8 cellular contexts compared by ENCODE assay signal in genomic region chr11:5808500-5809121, GRCh38. TPM values are rescaled to one million over a fixed set of nuclear protein-coding genes. Genes with fewer than 3 reads are reported as not detected.
A peak's percentile ranks its signal among the peaks of the same experiment; 100 is the strongest.
DNase-seq lines count a peak whose midpoint lies in the region; ATAC-seq, FAIRE-seq and TF ChIP-seq lines count a peak whose summit lies in the region.

Gene OR52N2 (plus strand): TSS chr11:5808924. CDS start chr11:5820336, 11,412 bp downstream.

- dilution Hi-C loops in IMR-90 (cut with HindIII; ENCODE audit: low sequenced_read_pairs, unreplicated experiment) = no loop called here

- TF ChIP-seq POLR2A in IMR-90 (IDR thresholded peaks at IDR 0.05; ENCODE audit: low read depth, low read length) = no peak

- H3F3A ChIP-seq in SK-N-SH (replicated peaks; ENCODE audit: insufficient read depth) = no peaks in the 10 kb centered on the region

- WGBS in IMR-90 (ENCODE audit: extremely low coverage in 2 of 2, insufficient read length in 1 of 2), 2 experiments = 15% methylated on average over 10 of the region's 24 CpGs; no CpG with 5 or more reads in 1 of the 2 experiments
- under 1% methylated on average over 21 of the region's 24 CpGs for WGBS in SK-N-SH (ENCODE audit: low lambda C conversion rate)
- WGBS in psoas muscle, 3 donors = 7 to 9% (median 8%) methylated on average over 24 of the region's 24 CpGs

- H2BK5ac ChIP-seq in IMR-90 (ENCODE audit: low read depth, low read length, poor library complexity, severe bottlenecking) = no peak within 1 kb of the TSS

- POLR2A ChIA-PET in IMR-90 (lab: Charles Lee; ENCODE audit: unreplicated experiment) (no interaction called here), SK-N-SH (lab: Yijun Ruan, JAX) (no interaction called here)

- H3K9me3 ChIP-seq in IMR-90 (ENCODE audit: control insufficient read depth, insufficient read depth, low read length) (no peaks in the 10 kb centered on the region), SK-N-SH (no peaks in the 10 kb centered on the region), left ventricle myocardium inferior (replicated peaks) (peaks cover 7% of the 10 kb centered on the region), psoas muscle (no peaks in the 10 kb centered on the region)

- H4K91ac ChIP-seq in IMR-90 (ENCODE audit: insufficient read depth, low read depth, low read length) = no peak within 1 kb of the TSS

- intact Hi-C loops in IMR-90 (cut with micrococcal nuclease) = loop anchor here (1.0 to 10.0 kb wide), 9 partner anchors 124 to 1624 kb away; partner anchors contain the start of gene TRIM5
- intact Hi-C loops in left ventricle myocardium inferior (cut with micrococcal nuclease) = loop anchor here (5.0 kb wide), 1 partner anchor 336 kb away; no protein-coding TSS in a partner anchor
- intact Hi-C loops in psoas muscle (cut with DNase I) = loop anchor here (2.0 to 10.0 kb wide), 5 partner anchors 211 to 686 kb away; partner anchors contain the start of gene TRIM6 (in 1 of the 2)

- H3K9me2 ChIP-seq in SK-N-SH = no peaks in the 10 kb centered on the region

- H3K23ac ChIP-seq in IMR-90 (ENCODE audit: low read depth, low read length) = no peak within 1 kb of the TSS

- H3K4me2 ChIP-seq in IMR-90 (ENCODE audit: low read depth, low read length) = peak within 1 kb of the TSS; percentile 90
- H3K4me2 ChIP-seq in SK-N-SH = peak within 1 kb of the TSS; percentile 84

- H2BK120ac ChIP-seq in IMR-90 (ENCODE audit: low read depth, low read length) = no peak within 1 kb of the TSS

- H3K4me3 ChIP-seq in IMR-90 (ENCODE audit: insufficient read depth, low read depth, low read length) (peak within 1 kb of the TSS; percentile 45), SK-N-SH (ENCODE audit: low read depth in 2 of 2, low read length in 1 of 2) (peak within 1 kb of the TSS; percentile 39 to 68), left ventricle myocardium inferior (peak within 1 kb of the TSS; percentile 67), psoas muscle (peak within 1 kb of the TSS; percentile 58)

- TF ChIP-seq CTCF in IMR-90 (conservative IDR thresholded peaks at IDR 0.05; ENCODE audit: low read depth, low read length) = peak; percentile 89
- peak; percentile 84 for TF ChIP-seq CTCF in SK-N-SH (IDR thresholded peaks at IDR 0.05)
- peak; percentile 84 for TF ChIP-seq CTCF in left ventricle myocardium inferior (IDR thresholded peaks at IDR 0.05; ENCODE audit: borderline replicate concordance)
- TF ChIP-seq CTCF in psoas muscle (IDR thresholded peaks at IDR 0.05) = peak; percentile 64

- H3K9me1 ChIP-seq in IMR-90 (ENCODE audit: insufficient read depth, low read length) = no peaks in the 10 kb centered on the region

- CTCF ChIA-PET in IMR-90 (lab: Yijun Ruan, JAX) (interaction anchor here (1.9 kb wide), 1 partner anchor 332 kb away, joined by 8 read pairs; no protein-coding TSS in a partner anchor), SK-N-SH (lab: Yijun Ruan, JAX) (interaction anchor here (1.0 kb wide), 1 partner anchor 208 kb away, joined by 3 read pairs; no protein-coding TSS in a partner anchor)

- no peaks in the 10 kb centered on the region for H3K36me3 ChIP-seq in IMR-90 (ENCODE audit: control insufficient read depth, insufficient read depth, low read length)
- H3K36me3 ChIP-seq in SK-N-SH (replicated peaks in 1 of 2; ENCODE audit: control insufficient read depth in 1 of 2, insufficient read depth in 2 of 2, low read length in 1 of 2) = no peaks in the 10 kb centered on the region
- no peaks in the 10 kb centered on the region for H3K36me3 ChIP-seq in left ventricle myocardium inferior
- no peaks in the 10 kb centered on the region for H3K36me3 ChIP-seq in psoas muscle (ENCODE audit: insufficient read depth in 1 of 2, low read depth in 1 of 2)

- in situ Hi-C loops in IMR-90 (cut with MboI; ENCODE audit: low sequenced_read_pairs) = no loop called here

- H4K20me1 ChIP-seq in IMR-90 (ENCODE audit: insufficient read depth, low read length) (no peaks in the 10 kb centered on the region), SK-N-SH (ENCODE audit: insufficient read depth) (no peaks in the 10 kb centered on the region)

- H2AFZ ChIP-seq in IMR-90 (replicated peaks; ENCODE audit: low read length, poor library complexity) (peak within 1 kb of the TSS; percentile 89), SK-N-SH (ENCODE audit: low read depth) (peak within 1 kb of the TSS; percentile 31)

- peak; percentile 95 for TF ChIP-seq RAD21 in IMR-90 (IDR thresholded peaks at IDR 0.05; ENCODE audit: low read length)
- TF ChIP-seq RAD21 in SK-N-SH (IDR thresholded peaks at IDR 0.05; ENCODE audit: low read length) = peak; percentile 85

- H4K8ac ChIP-seq in IMR-90 (ENCODE audit: low read depth in 2 of 2, low read length in 2 of 2) = no peak within 1 kb of the TSS

- H3K27ac ChIP-seq in IMR-90 (ENCODE audit: insufficient read depth, low read length) (no peak within 1 kb of the TSS), SK-N-SH (ENCODE audit: low read depth in 2 of 2, low read length in 1 of 2) (no peak within 1 kb of the TSS), left ventricle myocardium inferior (replicated peaks) (no peak within 1 kb of the TSS), psoas muscle (no peak within 1 kb of the TSS)

- no peaks in the 10 kb centered on the region for H3K79me1 ChIP-seq in IMR-90 (ENCODE audit: low read depth in 1 of 2, low read length in 2 of 2)

- H2AK5ac ChIP-seq in IMR-90 (ENCODE audit: low read depth, low read length) = no peak within 1 kb of the TSS

- no peaks in the 10 kb centered on the region for H3K79me2 ChIP-seq in SK-N-SH (ENCODE audit: insufficient read depth)

- peak; percentile 83 for DNase-seq in ELF-1 (ENCODE audit: low read depth, low spot score)
- peak; percentile 65 for DNase-seq in IMR-90
- peak; percentile 29 for DNase-seq in SK-N-SH
- peak; percentile 37 for DNase-seq in activated naive CD8-positive, alpha-beta T cell treated with anti-CD3 and anti-CD28 coated beads, Interleukin-2, amount 50 U/mL, for 16 hours (ENCODE audit: low read depth, low spot score)
- peak; percentile 54 for DNase-seq in left ventricle myocardium inferior
- peak; percentile 53 to 67 for DNase-seq in psoas muscle
- peak; percentile 65 for DNase-seq in urothelium cell line (ENCODE audit: low spot score)

- H3K56ac ChIP-seq in IMR-90 (ENCODE audit: extremely low read depth, insufficient read depth, low read length) = no peak within 1 kb of the TSS

- peaks cover 7% of the 10 kb centered on the region for H3K27me3 ChIP-seq in IMR-90 (ENCODE audit: control insufficient read depth, insufficient read depth, low read length)
- H3K27me3 ChIP-seq in SK-N-SH (ENCODE audit: insufficient read depth) = peaks cover 43% of the 10 kb centered on the region; the same call in 1 of the 2 replicates
- peaks cover 8% of the 10 kb centered on the region for H3K27me3 ChIP-seq in left ventricle myocardium inferior (ENCODE audit: low read depth)
- no peaks in the 10 kb centered on the region for H3K27me3 ChIP-seq in psoas muscle (ENCODE audit: insufficient read depth in 3 of 3, low read length in 2 of 3)

- H2BK20ac ChIP-seq in IMR-90 (ENCODE audit: low read depth, low read length) = no peak within 1 kb of the TSS

- H3K4me1 ChIP-seq in IMR-90 (ENCODE audit: control insufficient read depth, insufficient read depth, low read length) (no peaks in the 10 kb centered on the region), SK-N-SH (ENCODE audit: control insufficient read depth in 1 of 2, insufficient read depth in 2 of 2, low read depth in 1 of 2, low read length in 1 of 2) (peaks cover 0 to 4% of the 10 kb centered on the region in 2 experiments; a peak in 1 of 4 replicates), left ventricle myocardium inferior (peaks cover 12% of the 10 kb centered on the region), psoas muscle (no peaks in the 10 kb centered on the region)

- H3K9ac ChIP-seq in IMR-90 (ENCODE audit: low read depth, low read length) (no peak within 1 kb of the TSS), SK-N-SH (no peak within 1 kb of the TSS)

- no peak within 1 kb of the TSS for H4K5ac ChIP-seq in IMR-90 (ENCODE audit: low read depth, low read length)

- no peak within 1 kb of the TSS for H2AK9ac ChIP-seq in IMR-90 (replicated peaks; ENCODE audit: low read depth, low read length, poor library complexity)

- H3K4ac ChIP-seq in IMR-90 (ENCODE audit: low read depth, low read length) = no peak within 1 kb of the TSS

- BruUV-seq in IMR-90 (replicated peaks; lab: Mats Ljungman, UMichigan) = no TSS peak

- no peak within 1 kb of the TSS for H3K18ac ChIP-seq in IMR-90 (ENCODE audit: low read depth, low read length)

- no peak for TF ChIP-seq EP300 in SK-N-SH (IDR thresholded peaks at IDR 0.05; ENCODE audit: borderline replicate concordance in 1 of 2, low read depth in 1 of 2, low read length in 1 of 2)

- peak; percentile 95 for ATAC-seq in GM21576 (IDR thresholded peaks at IDR 0.05; ENCODE audit: unreplicated experiment)
- peak; percentile 99 for ATAC-seq in IMR-90 (ENCODE audit: low read depth)
- peak; percentile 67 to 88 (median 78) for ATAC-seq in psoas muscle

- no peak within 1 kb of the TSS for H2BK15ac ChIP-seq in IMR-90 (ENCODE audit: low read depth, low read length)

- H3K14ac ChIP-seq in IMR-90 (replicated peaks; ENCODE audit: low read depth, low read length) = no peak within 1 kb of the TSS

- no peak for FAIRE-seq in urothelium cell line (lab: Jason Lieb, UNC)

TF ChIP-seq in IMR-90, 13 proteins besides CTCF, POLR2A, EP300 and RAD21 (continues in another document):
- TF ChIP-seq SMC3 (IDR thresholded peaks at IDR 0.05; ENCODE audit: low read depth, low read length) = peak; percentile 73

TF ChIP-seq in SK-N-SH, 30 proteins besides CTCF, POLR2A, EP300 and RAD21:
- TF ChIP-seq JUND (IDR thresholded peaks at IDR 0.05) (no peak), SMC3 (IDR thresholded peaks at IDR 0.05; ENCODE audit: low read depth, low read length) (peak; percentile 69)
TF ChIP-seq in SK-N-SH: peak in this region for 1.

RNA-seq across cellular contexts. Expression of gene OR52N2, which starts in this region (rescaled TPM):
- total RNA-seq in IMR-90 (2012; rRNA removed) (not detected in 2 replicates), left ventricle myocardium inferior (not detected), psoas muscle (not detected)
- polyA plus RNA-seq in IMR-90 (2012; rRNA removed) (not detected in 2 replicates), SK-N-SH (2012; rRNA removed) (not detected in 2 replicates), psoas muscle (not detected)
- polyA plus RNA-seq in IMR-90 (2012; cell fraction: cytosol; rRNA removed) = not detected in 2 replicates
- polyA plus RNA-seq in IMR-90 (2012; cell fraction: nucleus; rRNA removed; ENCODE audit: low replicate concordance) = not detected in 2 replicates
- not detected in 2 replicates for polyA plus RNA-seq in SK-N-SH (2012; cell fraction: cytosol; rRNA removed)
- not detected in 2 replicates for polyA plus RNA-seq in SK-N-SH (2012; cell fraction: nucleus; rRNA removed)

Comparison
In these comparisons a context has a peak if more than half of its experiments do, and no peak if none do; other contexts are left out.
1. Peak in DNase-seq, ATAC-seq, H3K4me3 ChIP-seq and H3K4me2 ChIP-seq in IMR-90; RNA of the gene not detected or under 1 TPM.
2. Peak in DNase-seq, H3K4me3 ChIP-seq and H3K4me2 ChIP-seq in SK-N-SH; RNA of the gene not detected or under 1 TPM.
3. Peak in DNase-seq and H3K4me3 ChIP-seq in left ventricle myocardium inferior; RNA of the gene not detected or under 1 TPM.
4. Peak in DNase-seq, ATAC-seq and H3K4me3 ChIP-seq in psoas muscle; RNA of the gene not detected or under 1 TPM.
5. DNase-seq: peak in every context shown above with its lines; median percentile 83 in ELF-1; 65 in IMR-90; 65 in urothelium cell line; 60 in psoas muscle; 54 in left ventricle myocardium inferior; 37 in activated naive CD8-positive, alpha-beta T cell treated with anti-CD3 and anti-CD28 coated beads, Interleukin-2, amount 50 U/mL, for 16 hours; 29 in SK-N-SH.